In the genomic region with DNA sequence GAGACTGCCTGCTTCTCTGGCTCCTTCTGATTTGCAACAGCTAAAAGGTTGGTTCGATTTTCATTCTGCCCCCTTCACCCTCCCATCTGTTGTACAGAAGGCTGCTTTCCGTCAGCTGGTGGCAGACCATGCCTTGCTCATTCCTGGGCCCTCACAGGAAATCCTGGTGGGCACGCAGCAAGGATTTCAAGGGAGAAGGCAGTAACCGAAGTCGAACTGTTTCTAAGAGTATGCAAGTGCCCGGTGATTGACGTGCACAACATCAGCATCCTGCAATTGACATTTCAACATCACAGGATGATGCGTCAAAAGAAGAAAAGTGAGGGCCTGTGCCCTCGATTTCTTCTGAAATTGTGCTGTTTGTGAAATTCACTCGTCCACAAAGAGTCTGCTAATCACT, we compare ENCODE assay signal across 21 cellular contexts.
"Had no signal": no experiment of that assay in that cellular context is flagged by ENCODE, and none has a peak within 500 bp of the region (broad histone marks: within the 10 kb centered on the region; RNA-seq: fewer than 3 reads in every experiment).

No MANE protein-coding gene starts in this region.

- H3K4me3 ChIP-seq: mucosa of descending colon, stomach had no signal

- H3K27ac Mint-ChIP-seq: activated naive CD8-positive, alpha-beta T cell treated with anti-CD3 and anti-CD28 coated beads for 36 hours; memory B cell; stimulated activated memory B cell treated with anti-CD40 and anti-IgM and Interleukin-4, amounts not matched to agents 10 μg/mL and 1 μg/mL and 100 μg/mL, for 72 hours; T-helper 1 cell treated with Interleukin-12 subunit alpha and Interleukin-12 subunit beta and Interleukin-4 antibody, amounts not matched to agents 30 μg/mL and 1 μg/mL, for 36 hours had no signal

- H3K9me3 Mint-ChIP-seq: activated T-cell treated with anti-CD3 and anti-CD28 coated beads, Interleukin-2, amount 50 U/mL, for 4 hours; memory B cell; stimulated activated memory B cell treated with anti-CD40 and anti-IgM and Interleukin-4, amounts not matched to agents 10 μg/mL and 1 μg/mL and 100 μg/mL, for 72 hours; T-helper 1 cell treated with Interleukin-12 subunit alpha and Interleukin-12 subunit beta and Interleukin-4 antibody, amounts not matched to agents 30 μg/mL and 1 μg/mL, for 36 hours had no signal

- H3K4me1 ChIP-seq: parathyroid adenoma had no signal

- H3K36me3 Mint-ChIP-seq: activated naive CD8-positive, alpha-beta T cell treated with anti-CD3 and anti-CD28 coated beads for 36 hours had no signal

- H3K4me3 Mint-ChIP-seq: activated naive CD8-positive, alpha-beta T cell treated with anti-CD3 and anti-CD28 coated beads for 36 hours; activated T-cell treated with anti-CD3 and anti-CD28 coated beads, Interleukin-2, amount 50 U/mL, for 4 hours; central memory CD8-positive, alpha-beta T cell; memory B cell; nephron progenitor cell; stimulated activated memory B cell treated with anti-CD40 and anti-IgM and Interleukin-4, amounts not matched to agents 10 μg/mL and 1 μg/mL and 100 μg/mL, for 72 hours; T-helper 1 cell treated with Interleukin-12 subunit alpha and Interleukin-12 subunit beta and Interleukin-4 antibody, amounts not matched to agents 30 μg/mL and 1 μg/mL, for 36 hours had no signal

- H3K27me3 Mint-ChIP-seq: stimulated activated memory B cell treated with anti-CD40 and anti-IgM and Interleukin-4, amounts not matched to agents 10 μg/mL and 1 μg/mL and 100 μg/mL, for 72 hours had no signal

- H3K9me3 ChIP-seq: mucosa of descending colon, stomach had no signal

- H3K27ac ChIP-seq: foreskin keratinocyte, parathyroid adenoma had no signal

- H3K4me1 Mint-ChIP-seq: activated naive CD8-positive, alpha-beta T cell treated with anti-CD3 and anti-CD28 coated beads for 36 hours; central memory CD8-positive, alpha-beta T cell; stimulated activated memory B cell treated with anti-CD40 and anti-IgM and Interleukin-4, amounts not matched to agents 10 μg/mL and 1 μg/mL and 100 μg/mL, for 72 hours had no signal

- H3K9ac ChIP-seq: parathyroid adenoma had no signal

- H3K27me3 ChIP-seq: foreskin keratinocyte, stomach had no signal

- DNase-seq: activated CD4-positive, alpha-beta T cell treated with anti-CD3 and anti-CD28 coated beads for 4 hours; activated CD4-positive, alpha-beta T cell treated with anti-CD3 and anti-CD28 coated beads, Interleukin-2, amount 50 U/mL, for 48 hours; activated CD4-positive, CD25-positive, alpha-beta regulatory T cell; activated CD8-positive, alpha-beta memory T cell treated with anti-CD3 and anti-CD28 coated beads, Interleukin-2, amount 50 U/mL, for 48 hours; activated naive CD4-positive, alpha-beta T cell treated with Interleukin-2 at 50 U/mL for 16 hours; activated naive CD8-positive, alpha-beta T cell treated with anti-CD3 and anti-CD28 coated beads for 36 hours; activated T-cell treated with anti-CD3 and anti-CD28 coated beads, Interleukin-2, amount 50 U/mL, for 4 hours; foreskin keratinocyte; hypothalamus; left ventricle myocardium superior; mucosa of descending colon; nephron progenitor cell; nucleus accumbens; small intestine; stimulated activated CD4-positive, alpha-beta T cell treated with anti-CD3 and anti-CD28 coated beads, Interleukin-15, amount 100 ng/mL, for 24 hours; stomach had no signal
